Comparison of ENCODE assay signal across 1 cellular context in genomic region chr2:109070290-109070689, GRCh38.
TF ChIP-seq lines count a peak whose summit lies in the region.

No MANE protein-coding gene starts in this region.

TF ChIP-seq in GM23338, 12 proteins besides CTCF, POLR2A, EP300 and RAD21 (continued from another document):
- TF ChIP-seq ZNF462 (CRISPR knock-in tag; IDR thresholded peaks at IDR 0.05) (no peak), REST (IDR thresholded peaks at IDR 0.05; ENCODE audit: unreplicated experiment) (no peak), ZNF114 (CRISPR knock-in tag; IDR thresholded peaks at IDR 0.05) (no peak), CREB1 (CRISPR knock-in tag; IDR thresholded peaks at IDR 0.05; ENCODE audit: low read depth) (no peak), POLR2AphosphoS5 (IDR thresholded peaks at IDR 0.05; ENCODE audit: low read depth) (no peak), STAT1 (IDR thresholded peaks at IDR 0.05; ENCODE audit: unreplicated experiment) (no peak), JUNB (IDR thresholded peaks at IDR 0.05; ENCODE audit: unreplicated experiment) (no peak), EZH2 (IDR thresholded peaks at IDR 0.05; ENCODE audit: low read depth, unreplicated experiment) (no peak)
